Comparison of ENCODE assay signal across 7 cellular contexts in the genomic region with DNA sequence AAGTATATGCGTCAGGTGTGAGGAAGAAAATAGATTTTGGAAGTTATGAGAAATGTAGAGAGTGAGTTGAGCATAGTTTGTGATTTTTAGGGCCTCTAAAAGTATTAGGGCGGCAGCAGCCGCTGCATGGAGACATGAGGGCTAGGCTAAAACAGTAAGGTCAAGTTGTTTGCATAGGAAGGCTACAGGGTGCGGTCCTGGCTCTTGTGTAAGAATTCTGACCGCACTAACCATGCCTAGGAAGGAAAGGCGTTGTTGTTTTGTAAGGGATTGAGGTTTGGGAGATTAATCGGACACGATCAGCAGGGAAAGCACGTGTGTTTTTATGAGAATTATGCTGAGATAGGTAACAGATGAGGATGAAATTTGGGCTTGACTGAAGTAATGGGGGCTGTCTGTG. TPM values are rescaled to one million over a fixed set of nuclear protein-coding genes. Genes with fewer than 3 reads are reported as not detected.
A peak's percentile ranks its signal among the peaks of the same experiment; 100 is the strongest.
DNase-seq lines count a peak whose midpoint lies in the region; ATAC-seq and TF ChIP-seq lines count a peak whose summit lies in the region.
"Not testable (repeated sequence)": the region's sequence is repeated elsewhere in the genome, so short reads cannot be mapped to it uniquely, and the experiment has no call there.
"Had no signal": no experiment of that assay in that cellular context is flagged by ENCODE, and none has a peak within 500 bp of the region (broad histone marks: within the 10 kb centered on the region; RNA-seq: fewer than 3 reads in every experiment).

No MANE protein-coding gene starts in this region.

- CTCF ChIA-PET in MCF 10A (lab: Yijun Ruan, JAX) = not testable (repeated sequence)

- peaks cover 0 to 16% (median 0%) of the 10 kb centered on the region in 9 donors for H3K27me3 ChIP-seq in heart left ventricle
- H3K27me3 ChIP-seq in mesendoderm (ENCODE audit: insufficient read depth, low read length, poor library complexity) = not testable (repeated sequence)
- peaks cover 57% of the 10 kb centered on the region for H3K27me3 ChIP-seq in neural progenitor cell

- not testable (repeated sequence) for TF ChIP-seq POLR2A in heart left ventricle (IDR thresholded peaks at IDR 0.05)

- not testable (repeated sequence) for H3K4ac ChIP-seq in mesendoderm (ENCODE audit: low read depth, low read length)

- H3K56ac ChIP-seq in mesendoderm (ENCODE audit: low read length) = peak overlapping the region; percentile 39

- not testable (repeated sequence) for TF ChIP-seq CTCF in MCF 10A (IDR thresholded peaks at IDR 0.05; ENCODE audit: unreplicated experiment); heart left ventricle (IDR thresholded peaks at IDR 0.05); neural progenitor cell (IDR thresholded peaks at IDR 0.05)

- peak; percentile 19 for DNase-seq in MV-4-11 (lab: John Stamatoyannopoulos, UW)
- DNase-seq in MCF 10A (ENCODE audit: unreplicated experiment); heart left ventricle; mesendoderm; neural progenitor cell (ENCODE audit: low spot score): not testable (repeated sequence)

- H3K27ac Mint-ChIP-seq in MCF 10A (ENCODE audit: low read depth, unreplicated experiment) = peak overlapping the region; percentile 89
- H3K27ac Mint-ChIP-seq in neural progenitor cell = not testable (repeated sequence)

- H2BK120ac ChIP-seq in mesendoderm (ENCODE audit: low read depth, low read length) = not testable (repeated sequence)

- H2AFZ ChIP-seq in neural progenitor cell (replicated peaks) = not testable (repeated sequence)

- WGBS in heart left ventricle, 4 donors = 75 to 82% (median 81%) methylated on average over 9 of the region's 9 CpGs
- WGBS in mesendoderm (ENCODE audit: extremely low coverage, insufficient coverage, low lambda C conversion rate) = no CpG with 5 or more reads among the region's 9 CpGs

- peak overlapping the region; percentile 40 for H3K4me3 Mint-ChIP-seq in MCF 10A (ENCODE audit: unreplicated experiment)
- H3K4me3 Mint-ChIP-seq in neural progenitor cell = peak overlapping the region; percentile 57

- not testable (repeated sequence) for H4K8ac ChIP-seq in mesendoderm (ENCODE audit: low read depth, low read length)

- not testable (repeated sequence) for H3K79me1 ChIP-seq in mesendoderm (ENCODE audit: low read length)

- POLR2A ChIA-PET in MCF 10A (lab: Yijun Ruan, JAX) = interaction anchor here (0.6 kb wide), 1 partner anchor 98 kb away, joined by 4 read pairs; no protein-coding TSS in a partner anchor

- not testable (repeated sequence) for H3K9me3 ChIP-seq in heart left ventricle; neural progenitor cell (ENCODE audit: low read depth)

- intact Hi-C loops in MCF 10A (cut with micrococcal nuclease); heart left ventricle (cut with DNase I): not testable (repeated sequence)

- H3K23ac ChIP-seq in mesendoderm (ENCODE audit: low read length) = not testable (repeated sequence)

- H3K9me3 Mint-ChIP-seq in MCF 10A (ENCODE audit: unreplicated experiment); neural progenitor cell: not testable (repeated sequence)

- H3K4me3 ChIP-seq in heart left ventricle; mesendoderm (ENCODE audit: low read length); neural progenitor cell: not testable (repeated sequence)

- H3K4me2 ChIP-seq in mesendoderm (ENCODE audit: low read length); neural progenitor cell: not testable (repeated sequence)

- not testable (repeated sequence) for H4K5ac ChIP-seq in mesendoderm (ENCODE audit: low read length)

- not testable (repeated sequence) for H3K27me3 Mint-ChIP-seq in MCF 10A (ENCODE audit: insufficient read depth, unreplicated experiment)
- H3K27me3 Mint-ChIP-seq in neural progenitor cell (ENCODE audit: insufficient read depth, low read depth) = peaks cover 17% of the 10 kb centered on the region

- H2AK5ac ChIP-seq in mesendoderm (ENCODE audit: low read length) = not testable (repeated sequence)

- ATAC-seq in heart left ventricle = not testable (repeated sequence)

- H3F3A ChIP-seq in neural progenitor cell (ENCODE audit: low read depth) = not testable (repeated sequence)

- not testable (repeated sequence) for H3K36me3 Mint-ChIP-seq in MCF 10A (ENCODE audit: insufficient read depth, unreplicated experiment); neural progenitor cell

- not testable (repeated sequence) for H3K36me3 ChIP-seq in heart left ventricle; mesendoderm (ENCODE audit: control insufficient read depth, insufficient read depth, low read length); neural progenitor cell

- not testable (repeated sequence) for H3K18ac ChIP-seq in mesendoderm (ENCODE audit: low read length)

- H3K9ac ChIP-seq in mesendoderm (ENCODE audit: low read length); neural progenitor cell: not testable (repeated sequence)

- not testable (repeated sequence) for H3K4me1 ChIP-seq in heart left ventricle, neural progenitor cell
- H3K4me1 ChIP-seq in mesendoderm (ENCODE audit: control insufficient read depth, low read depth, low read length) = peaks cover 12% of the 10 kb centered on the region

- not testable (repeated sequence) for H4K20me1 ChIP-seq in neural progenitor cell (ENCODE audit: low read depth)

- peak overlapping the region in 7 of 12 donors; percentile 37 to 72 (median 54) for H3K27ac ChIP-seq in heart left ventricle
- not testable (repeated sequence) for H3K27ac ChIP-seq in mesendoderm (ENCODE audit: low read depth, low read length); neural progenitor cell

- H3K4me1 Mint-ChIP-seq in MCF 10A (ENCODE audit: insufficient read depth, unreplicated experiment) = peaks cover 31% of the 10 kb centered on the region
- not testable (repeated sequence) for H3K4me1 Mint-ChIP-seq in neural progenitor cell

- H3K79me2 ChIP-seq in mesendoderm (ENCODE audit: control insufficient read depth, insufficient read depth, low read length); neural progenitor cell (ENCODE audit: low read depth): not testable (repeated sequence)

- H2BK5ac ChIP-seq in mesendoderm (ENCODE audit: low read length) = not testable (repeated sequence)

- H2BK15ac ChIP-seq in mesendoderm (replicated peaks; ENCODE audit: low read depth) = not testable (repeated sequence)

- BruUV-seq in MCF 10A (replicated peaks; lab: Mats Ljungman, UMichigan) = not testable (repeated sequence)

RNA-seq across cellular contexts. Expression of a gene that starts 6.8 kb away (rescaled TPM):
- total RNA-seq in MCF 10A (2022) (37.2 and 53.3 TPM in 2 replicates), heart left ventricle (10 to 100 TPM; 11.2 to 68.8 (median 24.5) TPM), neural progenitor cell (ENCODE audit: low replicate concordance) (0.39 and 0.62 TPM in 2 replicates)
- 1 to 10 TPM; 3.9 to 8.9 TPM for polyA plus RNA-seq in heart left ventricle
- 35.6 TPM for polyA plus RNA-seq in mesendoderm (2013, experiment 1 of 2)
- polyA plus RNA-seq in mesendoderm (2013, experiment 2 of 2) = 35.0 TPM
- total RNA-seq: CD4-positive, CD25-positive, alpha-beta regulatory T cell; CD8-positive, alpha-beta T cell had no signal
